Comparison of ENCODE assay signal across 22 cellular contexts in genomic region chr6:88008411-88008810, GRCh38. TPM values are rescaled to one million over a fixed set of nuclear protein-coding genes. Genes with fewer than 3 reads are reported as not detected.
DNase-seq lines count a peak whose midpoint lies in the region; ATAC-seq, FAIRE-seq and TF ChIP-seq lines count a peak whose summit lies in the region.
"Had no signal": no experiment of that assay in that cellular context is flagged by ENCODE, and none has a peak within 500 bp of the region (broad histone marks: within the 10 kb centered on the region; RNA-seq: fewer than 3 reads in every experiment).

No MANE protein-coding gene starts in this region.

- no peaks in the 10 kb centered on the region for H3K9me3 Mint-ChIP-seq in astrocyte (ENCODE audit: unreplicated experiment)
- H3K9me3 Mint-ChIP-seq: activated naive CD4-positive, alpha-beta T cell treated with anti-CD3 and anti-CD28 coated beads, Interleukin-2, amount 10 ng/mL, durations not matched to agents 7 days and 5 days; activated T-cell treated with anti-CD3 and anti-CD28 coated beads, Interleukin-2, amount 50 U/mL, for 4 hours; dendritic cell treated with granulocyte-macrophage colony-stimulating factor and Interleukin-4, amounts not matched to agents 40 ng/mL and 50 ng/mL, for 4 days; T-helper 2 cell treated with Interferon-gamma antibody and Interleukin-4, amounts not matched to agents 5 μg/mL and 100 μg/mL, for 36 hours; WTC11 had no signal

- no peaks in the 10 kb centered on the region for H3K36me3 Mint-ChIP-seq in astrocyte (ENCODE audit: low read depth, unreplicated experiment)
- H3K36me3 Mint-ChIP-seq: activated naive CD4-positive, alpha-beta T cell treated with anti-CD3 and anti-CD28 coated beads, Interleukin-2, amount 10 ng/mL, durations not matched to agents 7 days and 5 days; WTC11 had no signal

- no peak for TF ChIP-seq CTCF in astrocyte (IDR thresholded peaks at IDR 0.05; ENCODE audit: insufficient read depth, low read depth, low read length)

- H3K4me3 Mint-ChIP-seq in astrocyte (ENCODE audit: unreplicated experiment): peak overlapping the region; percentile 11
- H3K4me3 Mint-ChIP-seq: activated naive CD4-positive, alpha-beta T cell treated with anti-CD3 and anti-CD28 coated beads, Interleukin-2, amount 10 ng/mL, durations not matched to agents 7 days and 5 days; activated T-cell treated with anti-CD3 and anti-CD28 coated beads, Interleukin-2, amount 50 U/mL, for 4 hours; dendritic cell treated with granulocyte-macrophage colony-stimulating factor and Interleukin-4, amounts not matched to agents 40 ng/mL and 50 ng/mL, for 4 days; T-helper 2 cell treated with Interferon-gamma antibody and Interleukin-4, amounts not matched to agents 5 μg/mL and 100 μg/mL, for 36 hours; WTC11 had no signal

- peak overlapping the region; percentile 8 for H3K27ac ChIP-seq in astrocyte (ENCODE audit: low read depth, low read length)
- no peak overlapping the region for H3K27ac ChIP-seq in caudate nucleus (ENCODE audit: low read depth, low read length)
- H3K27ac ChIP-seq: C4-2B, foreskin keratinocyte had no signal

- H4K20me1 ChIP-seq in astrocyte (ENCODE audit: insufficient read depth, low read length): no peaks in the 10 kb centered on the region

- peak overlapping the region; percentile 90 for H3K27ac Mint-ChIP-seq in astrocyte (ENCODE audit: unreplicated experiment)
- H3K27ac Mint-ChIP-seq: activated naive CD4-positive, alpha-beta T cell treated with anti-CD3 and anti-CD28 coated beads, Interleukin-2, amount 10 ng/mL, durations not matched to agents 7 days and 5 days; dendritic cell treated with granulocyte-macrophage colony-stimulating factor and Interleukin-4, amounts not matched to agents 40 ng/mL and 50 ng/mL, for 4 days; T-helper 2 cell treated with Interferon-gamma antibody and Interleukin-4, amounts not matched to agents 5 μg/mL and 100 μg/mL, for 36 hours; WTC11 had no signal

- no peaks in the 10 kb centered on the region for H3K79me2 ChIP-seq in astrocyte (ENCODE audit: insufficient read depth, low read length)

- no peak for ATAC-seq in GM21447 (IDR thresholded peaks at IDR 0.05; ENCODE audit: unreplicated experiment)
- ATAC-seq: activated T-cell treated with anti-CD3 and anti-CD28 coated beads, Interleukin-2, amount 50 U/mL, for 4 hours; left lobe of liver; WTC11 had no signal

- DNase-seq in A172 (ENCODE audit: low spot score): peak; percentile 23
- DNase-seq in HT1080 (ENCODE audit: low read depth): peak; percentile 40
- peak; percentile 4 for DNase-seq in astrocyte (ENCODE audit: low read depth)
- DNase-seq in inferior parietal cortex (ENCODE audit: extremely low spot score): peak; percentile 20
- DNase-seq in caudate nucleus (lab: John Stamatoyannopoulos, UW): no peak
- no peak for DNase-seq in GDM1 (lab: John Stamatoyannopoulos, UW)
- DNase-seq in ureter (ENCODE audit: low spot score): no peak
- DNase-seq: activated CD4-positive, alpha-beta T cell treated with anti-CD3 and anti-CD28 coated beads, Interleukin-2, amount 50 U/mL, for 48 hours; activated naive CD4-positive, alpha-beta T cell treated with anti-CD3 and anti-CD28 coated beads, Interleukin-2, amount 10 ng/mL, durations not matched to agents 7 days and 5 days; activated T-cell treated with anti-CD3 and anti-CD28 coated beads, Interleukin-2, amount 50 U/mL, for 4 hours; KBM-7; NCI-H1930; NCI-H446; retina; SHP77 had no signal

- H3K27me3 Mint-ChIP-seq in astrocyte (ENCODE audit: low read depth, unreplicated experiment): peaks cover 5% of the 10 kb centered on the region

- H3K4me3 ChIP-seq in astrocyte (ENCODE audit: insufficient read depth, low read depth, low read length): no peak overlapping the region

- H3K36me3 ChIP-seq in astrocyte (ENCODE audit: insufficient read depth, low read length): no peaks in the 10 kb centered on the region

- peak overlapping the region; percentile 35 for H3K9ac ChIP-seq in astrocyte (ENCODE audit: low read length)

- no peaks in the 10 kb centered on the region for H3K9me3 ChIP-seq in astrocyte (ENCODE audit: insufficient read depth, low read depth, low read length)

- no peak overlapping the region for H2AFZ ChIP-seq in astrocyte (ENCODE audit: low read depth, low read length)

- no peaks in the 10 kb centered on the region for H3K4me1 ChIP-seq in astrocyte (ENCODE audit: insufficient read depth, low read length)
- H3K4me1 ChIP-seq: foreskin keratinocyte had no signal

- peak overlapping the region; percentile 58 for H3K4me2 ChIP-seq in astrocyte (ENCODE audit: low read length)

- H3K27me3 ChIP-seq in astrocyte (ENCODE audit: insufficient read depth, low read length): no peaks in the 10 kb centered on the region

- peaks cover 18% of the 10 kb centered on the region for H3K4me1 Mint-ChIP-seq in astrocyte (ENCODE audit: low read depth, unreplicated experiment)

- FAIRE-seq in astrocyte (lab: Jason Lieb, UNC): no peak

RNA-seq across cellular contexts. Expression of gene SPACA1, which starts 39.2 kb away (rescaled TPM):
- total RNA-seq in A172 (2014; rRNA removed; shearing (Covaris generic)): not detected in 2 replicates
- not detected in 2 replicates for total RNA-seq in HT1080 (2014; rRNA removed; shearing (Covaris generic))
- not detected in 2 replicates for polyA plus RNA-seq in HT1080 (2015; cell fraction: cytosol; rRNA removed)
- polyA plus RNA-seq in HT1080 (2015; cell fraction: nucleus; rRNA removed): not detected in 2 replicates
- total RNA-seq in astrocyte (not detected in 2 replicates), ureter (not detected)
- total RNA-seq: activated T-cell treated with anti-CD3 and anti-CD28 coated beads, Interleukin-2, amount 50 U/mL, for 4 hours; foreskin keratinocyte; left lobe of liver; WTC11 had no signal
- polyA plus RNA-seq: foreskin keratinocyte had no signal

Comparison
In these comparisons a context has a peak if more than half of its experiments do, and no peak if none do; other contexts are left out.
1. DNase-seq: peak in A172 (single experiment), HT1080 (single experiment), astrocyte (single experiment) and inferior parietal cortex (single experiment); none in caudate nucleus (0 of 61), GDM1 (single experiment) and ureter (single experiment).